In the genomic region with DNA sequence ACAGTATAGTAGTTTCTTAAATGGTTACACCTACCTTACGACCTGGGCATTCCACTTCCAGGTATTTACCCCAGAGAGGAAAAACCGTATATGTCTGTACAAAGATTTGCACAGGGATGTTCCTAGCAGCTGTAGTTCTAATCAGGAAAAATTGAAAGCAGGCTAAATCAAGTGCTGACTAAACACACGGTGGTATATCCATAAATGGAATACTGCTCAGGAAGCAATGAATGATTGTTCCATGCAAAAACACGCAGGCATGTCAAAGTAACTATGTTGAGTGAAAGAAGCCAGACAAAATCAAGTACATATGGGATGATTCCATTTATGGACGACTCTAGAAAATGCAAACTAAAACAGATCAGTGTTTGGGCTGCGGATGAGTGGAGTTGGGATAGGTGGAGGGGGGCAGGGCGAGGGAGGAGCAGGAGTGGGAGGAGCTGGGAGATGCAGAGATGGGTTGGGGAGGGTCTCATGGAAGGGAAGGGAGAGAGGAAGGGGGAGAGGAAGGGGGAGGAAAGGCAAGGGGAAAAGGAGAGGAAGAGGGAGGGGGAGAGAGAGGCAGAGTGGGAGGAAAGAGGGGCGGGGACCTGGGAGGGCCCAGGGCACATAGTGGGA, we compare ENCODE assay signal across 8 cellular contexts. TPM values are rescaled to one million over a fixed set of nuclear protein-coding genes. Genes with fewer than 3 reads are reported as not detected.
DNase-seq lines count a peak whose midpoint lies in the region; ATAC-seq and TF ChIP-seq lines count a peak whose summit lies in the region.

No MANE protein-coding gene starts in this region.

- no peaks in the 10 kb centered on the region for H3K79me2 ChIP-seq in mesendoderm (ENCODE audit: control insufficient read depth, insufficient read depth, low read length)

- H3K4me3 Mint-ChIP-seq in stimulated activated naive CD8-positive, alpha-beta T cell treated with anti-CD3 and anti-CD28 coated beads, Interleukin-15, Interleukin-2, amounts not matched to agents 100 ng/mL and 50 ng/mL, for 24 hours, result peak overlapping the region; percentile 79

- no peaks in the 10 kb centered on the region for H3K79me1 ChIP-seq in mesendoderm (ENCODE audit: low read length)

- intact Hi-C loops in breast epithelium (cut with DNase I; ENCODE audit: low total_unique reads), result no loop called here
- intact Hi-C loops in aorta (cut with DNase I), result loop anchor here (1.0 to 10.0 kb wide), 4 partner anchors 30 to 1092 kb away; partner anchors contain the start of genes SPAG6 (in 2 of the 2) and DNAJC1 (in 1 of the 2)

- H3K27me3 Mint-ChIP-seq in stimulated activated naive CD8-positive, alpha-beta T cell treated with anti-CD3 and anti-CD28 coated beads, Interleukin-15, Interleukin-2, amounts not matched to agents 100 ng/mL and 50 ng/mL, for 24 hours, result no peaks in the 10 kb centered on the region

- H3K36me3 ChIP-seq in breast epithelium (no peaks in the 10 kb centered on the region), muscle layer of colon (ENCODE audit: insufficient read depth, low read length) (no peaks in the 10 kb centered on the region), aorta (ENCODE audit: control insufficient read depth in 1 of 2, insufficient read depth in 2 of 2, low read length in 1 of 2) (no peaks in the 10 kb centered on the region), mesendoderm (ENCODE audit: control insufficient read depth, insufficient read depth, low read length) (no peaks in the 10 kb centered on the region)

- no peaks in the 10 kb centered on the region for H3K36me3 Mint-ChIP-seq in stimulated activated naive CD8-positive, alpha-beta T cell treated with anti-CD3 and anti-CD28 coated beads, Interleukin-15, Interleukin-2, amounts not matched to agents 100 ng/mL and 50 ng/mL, for 24 hours (ENCODE audit: low read depth)

- H3K4me3 ChIP-seq in breast epithelium, result peak overlapping the region; percentile 78 to 85 (median 79)
- H3K4me3 ChIP-seq in muscle layer of colon (ENCODE audit: low read depth in 1 of 2, low read length in 2 of 2), result peak overlapping the region; percentile 13 to 66
- peak overlapping the region; percentile 30 to 46 for H3K4me3 ChIP-seq in aorta (ENCODE audit: low read length in 2 of 2)
- no peak overlapping the region for H3K4me3 ChIP-seq in mesendoderm (ENCODE audit: low read length)

- no peak overlapping the region for H3K4ac ChIP-seq in mesendoderm (ENCODE audit: low read depth, low read length)

- ATAC-seq in stimulated activated naive CD8-positive, alpha-beta T cell treated with anti-CD3 and anti-CD28 coated beads, Interleukin-15, Interleukin-2, amounts not matched to agents 100 U/mL and 50 U/mL, for 24 hours, result no peak
- ATAC-seq in aorta (ENCODE audit: low FRiP score) (peak; percentile 4), GM21381 (IDR thresholded peaks at IDR 0.05; ENCODE audit: unreplicated experiment) (no peak)

- no peak overlapping the region for H3K4me2 ChIP-seq in mesendoderm (ENCODE audit: low read length)

- H2AK5ac ChIP-seq in mesendoderm (ENCODE audit: low read length), result no peak overlapping the region

- H3K4me1 Mint-ChIP-seq in stimulated activated naive CD8-positive, alpha-beta T cell treated with anti-CD3 and anti-CD28 coated beads, Interleukin-15, Interleukin-2, amounts not matched to agents 100 ng/mL and 50 ng/mL, for 24 hours (ENCODE audit: low read depth), result peaks cover 35% of the 10 kb centered on the region

- H3K23ac ChIP-seq in mesendoderm (ENCODE audit: low read length), result no peak overlapping the region

- peaks cover 4 to 7% of the 10 kb centered on the region in 2 donors for H3K9me3 ChIP-seq in breast epithelium
- H3K9me3 ChIP-seq in muscle layer of colon (ENCODE audit: low read length), result no peaks in the 10 kb centered on the region
- no peaks in the 10 kb centered on the region for H3K9me3 ChIP-seq in aorta (ENCODE audit: control insufficient read depth, low read length)

- peak overlapping the region; percentile 59 for H3K27ac Mint-ChIP-seq in stimulated activated naive CD8-positive, alpha-beta T cell treated with anti-CD3 and anti-CD28 coated beads, Interleukin-15, Interleukin-2, amounts not matched to agents 100 ng/mL and 50 ng/mL, for 24 hours

- WGBS in aorta, 2 donors, result 15 to 16% methylated on average over 8 of the region's 8 CpGs
- WGBS in mesendoderm (ENCODE audit: extremely low coverage, insufficient coverage, low lambda C conversion rate), result no CpG with 5 or more reads among the region's 8 CpGs

- no peak overlapping the region for H3K18ac ChIP-seq in mesendoderm (ENCODE audit: low read length)

- H3K4me1 ChIP-seq in breast epithelium (peaks cover 0 to 4% of the 10 kb centered on the region in 2 donors), muscle layer of colon (ENCODE audit: insufficient read depth, low read length) (peaks cover 20% of the 10 kb centered on the region), aorta (ENCODE audit: control insufficient read depth in 1 of 2, insufficient read depth in 2 of 2, low read length in 2 of 2) (no peaks in the 10 kb centered on the region), mesendoderm (ENCODE audit: control insufficient read depth, low read depth, low read length) (peaks cover 2% of the 10 kb centered on the region)

- H3K9ac ChIP-seq in muscle layer of colon (ENCODE audit: low read length) (no peak overlapping the region), mesendoderm (ENCODE audit: low read length) (no peak overlapping the region)

- H4K8ac ChIP-seq in mesendoderm (ENCODE audit: low read depth, low read length), result no peak overlapping the region

- H3K9me3 Mint-ChIP-seq in stimulated activated naive CD8-positive, alpha-beta T cell treated with anti-CD3 and anti-CD28 coated beads, Interleukin-15, Interleukin-2, amounts not matched to agents 100 ng/mL and 50 ng/mL, for 24 hours, result peaks cover 13% of the 10 kb centered on the region

- TF ChIP-seq POLR2A in breast epithelium (IDR thresholded peaks at IDR 0.05), result no peak

- H3K27me3 ChIP-seq in breast epithelium, result no peaks in the 10 kb centered on the region
- no peaks in the 10 kb centered on the region for H3K27me3 ChIP-seq in muscle layer of colon (ENCODE audit: control insufficient read depth in 1 of 2, insufficient read depth in 2 of 2, low read length in 2 of 2)
- no peaks in the 10 kb centered on the region for H3K27me3 ChIP-seq in aorta (ENCODE audit: control insufficient read depth in 1 of 2, insufficient read depth in 2 of 2, low read length in 1 of 2)
- no peaks in the 10 kb centered on the region for H3K27me3 ChIP-seq in mesendoderm (ENCODE audit: insufficient read depth, low read length, poor library complexity)

- H4K5ac ChIP-seq in mesendoderm (ENCODE audit: low read length), result no peak overlapping the region

- H2BK5ac ChIP-seq in mesendoderm (ENCODE audit: low read length), result no peak overlapping the region

- no peak for DNase-seq in stimulated activated naive CD8-positive, alpha-beta T cell treated with anti-CD3 and anti-CD28 coated beads, Interleukin-15, Interleukin-2, amounts not matched to agents 100 U/mL and 50 U/mL, for 24 hours
- DNase-seq in breast epithelium (ENCODE audit: low spot score in 2 of 2), result no peak
- no peak for DNase-seq in aorta
- no peak for DNase-seq in mesendoderm
- no peak for DNase-seq in MV-4-11 (lab: John Stamatoyannopoulos, UW)

- H3K56ac ChIP-seq in mesendoderm (ENCODE audit: low read length), result no peak overlapping the region

- H2BK15ac ChIP-seq in mesendoderm (replicated peaks; ENCODE audit: low read depth), result no peak overlapping the region

- H2BK120ac ChIP-seq in mesendoderm (ENCODE audit: low read depth, low read length), result no peak overlapping the region

- H3K27ac ChIP-seq in breast epithelium, result peak overlapping the region; percentile 97
- H3K27ac ChIP-seq in muscle layer of colon (ENCODE audit: low read depth, low read length), result peak overlapping the region; percentile 76
- peak overlapping the region in 1 of 2 donors; percentile 47 for H3K27ac ChIP-seq in aorta (ENCODE audit: low read depth in 1 of 2, low read length in 2 of 2)
- H3K27ac ChIP-seq in mesendoderm (ENCODE audit: low read depth, low read length), result no peak overlapping the region

- TF ChIP-seq CTCF in breast epithelium (IDR thresholded peaks at IDR 0.05), result no peak

RNA-seq across cellular contexts. Expression of gene MSRB2, which starts 0.5 kb away (rescaled TPM):
- total RNA-seq in breast epithelium (10 to 100 TPM; 19.0 to 31.5 (median 24.9) TPM), aorta (10 to 100 TPM; 30.4 to 34.5 TPM)
- 10 to 100 TPM; 27.0 to 34.7 TPM for polyA plus RNA-seq in aorta
- 5.2 TPM for polyA plus RNA-seq in mesendoderm (2013, experiment 1 of 2)
- 5.4 TPM for polyA plus RNA-seq in mesendoderm (2013, experiment 2 of 2)
